1 cellular context compared by ENCODE assay signal in the genomic region with DNA sequence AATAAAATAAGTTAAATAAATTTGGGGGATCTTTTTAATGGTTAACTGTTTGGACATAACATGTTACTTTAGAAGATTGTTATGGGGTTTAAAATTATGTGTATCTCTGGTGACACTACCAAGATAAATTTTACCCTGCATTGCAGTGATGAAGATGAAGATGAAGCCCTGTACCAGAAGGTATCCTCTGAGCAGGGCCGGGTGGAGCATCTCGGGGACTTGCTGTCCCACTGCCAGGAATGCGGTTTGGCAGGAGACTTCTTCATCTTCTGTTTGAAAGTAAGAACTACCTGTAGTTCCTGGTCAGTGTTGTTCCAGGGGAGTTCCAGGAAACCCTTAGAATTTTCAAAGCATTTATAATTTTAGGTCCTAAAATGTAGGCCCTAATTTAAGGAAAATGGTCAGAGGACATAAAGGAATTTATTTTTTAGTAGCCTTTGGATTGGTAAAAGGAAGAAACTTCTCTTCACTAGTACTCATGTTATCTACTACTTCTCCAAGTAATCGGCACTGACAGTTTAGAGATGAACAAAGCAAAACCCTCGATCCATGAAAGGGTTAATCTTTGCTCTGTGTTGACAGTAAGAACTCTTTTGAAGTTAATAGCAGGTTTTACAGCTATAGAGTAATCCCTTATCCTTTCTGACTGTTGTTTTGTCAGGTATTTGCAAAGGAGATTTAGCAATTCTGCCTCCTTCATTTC.
TF ChIP-seq lines count a peak whose summit lies in the region.

No MANE protein-coding gene starts in this region.

TF ChIP-seq in H1, 55 proteins besides CTCF, POLR2A, EP300 and RAD21:
- TF ChIP-seq PHF8 (conservative IDR thresholded peaks at IDR 0.05; ENCODE audit: low read depth, low read length): no peak
- TF ChIP-seq, protein P1, sequence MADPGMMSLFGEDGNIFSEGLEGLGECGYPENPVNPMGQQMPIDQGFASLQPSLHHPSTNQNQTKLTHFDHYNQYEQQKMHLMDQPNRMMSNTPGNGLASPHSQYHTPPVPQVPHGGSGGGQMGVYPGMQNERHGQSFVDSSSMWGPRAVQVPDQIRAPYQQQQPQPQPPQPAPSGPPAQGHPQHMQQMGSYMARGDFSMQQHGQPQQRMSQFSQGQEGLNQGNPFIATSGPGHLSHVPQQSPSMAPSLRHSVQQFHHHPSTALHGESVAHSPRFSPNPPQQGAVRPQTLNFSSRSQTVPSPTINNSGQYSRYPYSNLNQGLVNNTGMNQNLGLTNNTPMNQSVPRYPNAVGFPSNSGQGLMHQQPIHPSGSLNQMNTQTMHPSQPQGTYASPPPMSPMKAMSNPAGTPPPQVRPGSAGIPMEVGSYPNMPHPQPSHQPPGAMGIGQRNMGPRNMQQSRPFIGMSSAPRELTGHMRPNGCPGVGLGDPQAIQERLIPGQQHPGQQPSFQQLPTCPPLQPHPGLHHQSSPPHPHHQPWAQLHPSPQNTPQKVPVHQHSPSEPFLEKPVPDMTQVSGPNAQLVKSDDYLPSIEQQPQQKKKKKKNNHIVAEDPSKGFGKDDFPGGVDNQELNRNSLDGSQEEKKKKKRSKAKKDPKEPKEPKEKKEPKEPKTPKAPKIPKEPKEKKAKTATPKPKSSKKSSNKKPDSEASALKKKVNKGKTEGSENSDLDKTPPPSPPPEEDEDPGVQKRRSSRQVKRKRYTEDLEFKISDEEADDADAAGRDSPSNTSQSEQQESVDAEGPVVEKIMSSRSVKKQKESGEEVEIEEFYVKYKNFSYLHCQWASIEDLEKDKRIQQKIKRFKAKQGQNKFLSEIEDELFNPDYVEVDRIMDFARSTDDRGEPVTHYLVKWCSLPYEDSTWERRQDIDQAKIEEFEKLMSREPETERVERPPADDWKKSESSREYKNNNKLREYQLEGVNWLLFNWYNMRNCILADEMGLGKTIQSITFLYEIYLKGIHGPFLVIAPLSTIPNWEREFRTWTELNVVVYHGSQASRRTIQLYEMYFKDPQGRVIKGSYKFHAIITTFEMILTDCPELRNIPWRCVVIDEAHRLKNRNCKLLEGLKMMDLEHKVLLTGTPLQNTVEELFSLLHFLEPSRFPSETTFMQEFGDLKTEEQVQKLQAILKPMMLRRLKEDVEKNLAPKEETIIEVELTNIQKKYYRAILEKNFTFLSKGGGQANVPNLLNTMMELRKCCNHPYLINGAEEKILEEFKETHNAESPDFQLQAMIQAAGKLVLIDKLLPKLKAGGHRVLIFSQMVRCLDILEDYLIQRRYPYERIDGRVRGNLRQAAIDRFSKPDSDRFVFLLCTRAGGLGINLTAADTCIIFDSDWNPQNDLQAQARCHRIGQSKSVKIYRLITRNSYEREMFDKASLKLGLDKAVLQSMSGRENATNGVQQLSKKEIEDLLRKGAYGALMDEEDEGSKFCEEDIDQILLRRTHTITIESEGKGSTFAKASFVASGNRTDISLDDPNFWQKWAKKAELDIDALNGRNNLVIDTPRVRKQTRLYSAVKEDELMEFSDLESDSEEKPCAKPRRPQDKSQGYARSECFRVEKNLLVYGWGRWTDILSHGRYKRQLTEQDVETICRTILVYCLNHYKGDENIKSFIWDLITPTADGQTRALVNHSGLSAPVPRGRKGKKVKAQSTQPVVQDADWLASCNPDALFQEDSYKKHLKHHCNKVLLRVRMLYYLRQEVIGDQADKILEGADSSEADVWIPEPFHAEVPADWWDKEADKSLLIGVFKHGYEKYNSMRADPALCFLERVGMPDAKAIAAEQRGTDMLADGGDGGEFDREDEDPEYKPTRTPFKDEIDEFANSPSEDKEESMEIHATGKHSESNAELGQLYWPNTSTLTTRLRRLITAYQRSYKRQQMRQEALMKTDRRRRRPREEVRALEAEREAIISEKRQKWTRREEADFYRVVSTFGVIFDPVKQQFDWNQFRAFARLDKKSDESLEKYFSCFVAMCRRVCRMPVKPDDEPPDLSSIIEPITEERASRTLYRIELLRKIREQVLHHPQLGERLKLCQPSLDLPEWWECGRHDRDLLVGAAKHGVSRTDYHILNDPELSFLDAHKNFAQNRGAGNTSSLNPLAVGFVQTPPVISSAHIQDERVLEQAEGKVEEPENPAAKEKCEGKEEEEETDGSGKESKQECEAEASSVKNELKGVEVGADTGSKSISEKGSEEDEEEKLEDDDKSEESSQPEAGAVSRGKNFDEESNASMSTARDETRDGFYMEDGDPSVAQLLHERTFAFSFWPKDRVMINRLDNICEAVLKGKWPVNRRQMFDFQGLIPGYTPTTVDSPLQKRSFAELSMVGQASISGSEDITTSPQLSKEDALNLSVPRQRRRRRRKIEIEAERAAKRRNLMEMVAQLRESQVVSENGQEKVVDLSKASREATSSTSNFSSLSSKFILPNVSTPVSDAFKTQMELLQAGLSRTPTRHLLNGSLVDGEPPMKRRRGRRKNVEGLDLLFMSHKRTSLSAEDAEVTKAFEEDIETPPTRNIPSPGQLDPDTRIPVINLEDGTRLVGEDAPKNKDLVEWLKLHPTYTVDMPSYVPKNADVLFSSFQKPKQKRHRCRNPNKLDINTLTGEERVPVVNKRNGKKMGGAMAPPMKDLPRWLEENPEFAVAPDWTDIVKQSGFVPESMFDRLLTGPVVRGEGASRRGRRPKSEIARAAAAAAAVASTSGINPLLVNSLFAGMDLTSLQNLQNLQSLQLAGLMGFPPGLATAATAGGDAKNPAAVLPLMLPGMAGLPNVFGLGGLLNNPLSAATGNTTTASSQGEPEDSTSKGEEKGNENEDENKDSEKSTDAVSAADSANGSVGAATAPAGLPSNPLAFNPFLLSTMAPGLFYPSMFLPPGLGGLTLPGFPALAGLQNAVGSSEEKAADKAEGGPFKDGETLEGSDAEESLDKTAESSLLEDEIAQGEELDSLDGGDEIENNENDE (IDR thresholded peaks at IDR 0.05; ENCODE audit: insufficient replicate concordance, low read length): no peak
- TF ChIP-seq TAF7 (optimal IDR thresholded peaks at IDR 0.05; ENCODE audit: borderline replicate concordance, low read depth, low read length): no peak
